In the genomic region with DNA sequence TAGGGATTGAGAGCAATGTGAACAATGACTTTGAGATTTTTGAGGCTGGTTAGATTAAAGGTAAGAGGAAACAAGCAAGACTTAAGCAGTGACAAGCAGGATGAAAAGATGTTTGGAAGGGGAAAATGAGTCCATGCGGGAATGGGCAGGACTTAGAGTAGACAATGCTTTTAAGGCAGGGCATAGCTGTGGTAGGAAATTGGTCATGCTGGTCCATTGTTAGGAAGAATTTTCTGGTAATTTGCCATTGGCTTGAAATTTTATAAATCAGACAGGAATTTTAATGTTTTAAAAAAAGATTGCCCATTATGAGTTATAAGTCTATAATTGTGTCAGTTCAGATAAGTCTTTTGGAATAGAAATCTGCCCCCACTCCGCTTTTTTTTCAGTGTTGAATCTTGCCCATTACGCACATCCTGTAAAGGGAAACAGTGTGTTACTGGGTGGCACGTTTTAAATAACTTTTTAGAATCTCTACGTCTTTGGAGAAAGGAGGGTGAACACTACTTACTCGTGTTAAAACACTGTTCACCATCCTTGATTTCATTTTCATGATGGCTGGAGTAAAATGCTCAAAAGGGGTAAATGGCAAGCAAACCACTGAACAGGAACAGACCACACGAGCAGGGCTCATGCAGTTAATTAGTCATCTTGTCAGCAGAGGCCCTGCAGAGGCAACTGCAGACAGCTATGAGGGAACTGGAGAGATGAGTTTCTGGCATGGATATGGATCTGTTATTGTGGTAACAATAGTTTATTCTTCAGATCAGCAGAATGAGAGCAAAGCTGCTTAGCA, we compare ENCODE assay signal across 8 cellular contexts. TPM values are rescaled to one million over a fixed set of nuclear protein-coding genes. Genes with fewer than 3 reads are reported as not detected.
DNase-seq lines count a peak whose midpoint lies in the region; ATAC-seq and TF ChIP-seq lines count a peak whose summit lies in the region.

No MANE protein-coding gene starts in this region.

- peaks cover 30% of the 10 kb centered on the region for H3K4me1 ChIP-seq in PC-3 (ENCODE audit: insufficient read depth, low read length)

- ATAC-seq in GM18873 (IDR thresholded peaks at IDR 0.05; ENCODE audit: low FRiP score, unreplicated experiment) (peak; percentile 67), HG03045 (IDR thresholded peaks at IDR 0.05; ENCODE audit: unreplicated experiment) (peak; percentile 75), PC-3 (peak; percentile 88), natural killer cell (peak; percentile 73 to 85 (median 83))

- CTCF ChIA-PET in PC-3 (lab: Charles Lee): interaction anchor here (0.5 kb wide), 1 partner anchor 44 kb away, joined by 3 read pairs; no protein-coding TSS in a partner anchor

- BruUV-seq in PC-3 (replicated peaks; lab: Mats Ljungman, UMichigan): no TSS peak

- H3K27ac ChIP-seq in PC-3 (ENCODE audit: low read length) (no peak overlapping the region), epithelial cell of prostate (peak overlapping the region; percentile 77)

- H3K27ac Mint-ChIP-seq in natural killer cell: no peak overlapping the region

- POLR2A ChIA-PET in PC-3 (lab: Charles Lee; ENCODE audit: unreplicated experiment): no interaction called here

- no peak overlapping the region for H3K9ac ChIP-seq in PC-3 (ENCODE audit: low read length)

- DNase-seq in AG08395 (ENCODE audit: low spot score) (peak; percentile 71), PC-3 (peak; percentile 49), epithelial cell of prostate (ENCODE audit: low read depth, low spot score) (peak; percentile 33), natural killer cell (no peak), NCI-H2029 (lab: John Stamatoyannopoulos, UW) (no peak)
- no peak for DNase-seq in activated effector memory CD4-positive, alpha-beta T cell treated with anti-CD3 and anti-CD28 coated beads, Interleukin-2, amount 50 U/mL, for 16 hours

- TF ChIP-seq CTCF in PC-3 (conservative IDR thresholded peaks at IDR 0.05; ENCODE audit: low read depth, low read length) (no peak), natural killer cell (IDR thresholded peaks at IDR 0.05) (no peak)

- H3K9me3 Mint-ChIP-seq in natural killer cell: no peaks in the 10 kb centered on the region

- 0 out of 2 replicates have a peak, but pooled peaks cover 3% of the 10 kb centered on the region for H4K20me1 ChIP-seq in PC-3 (ENCODE audit: low read length)

- no peak overlapping the region for H3K4me3 ChIP-seq in PC-3 (ENCODE audit: low read length)

- no peak overlapping the region for H3K4me3 Mint-ChIP-seq in natural killer cell

- no peaks in the 10 kb centered on the region for H3K27me3 ChIP-seq in PC-3 (ENCODE audit: low read length)

- no peaks in the 10 kb centered on the region for H3K27me3 Mint-ChIP-seq in natural killer cell (ENCODE audit: low read depth in 2 of 2)

- no peak overlapping the region for H3K4me2 ChIP-seq in PC-3 (ENCODE audit: low read length)

- H3K4me1 Mint-ChIP-seq in natural killer cell: no peaks in the 10 kb centered on the region

- intact Hi-C loops in PC-3 (cut with micrococcal nuclease): no loop called here
- intact Hi-C loops in natural killer cell (cut with micrococcal nuclease): no loop called here

- no peaks in the 10 kb centered on the region for H3K9me2 ChIP-seq in PC-3 (replicated peaks; ENCODE audit: low read length)

- H3K79me2 ChIP-seq in PC-3 (ENCODE audit: low read length): no peaks in the 10 kb centered on the region

- no peaks in the 10 kb centered on the region for H3K9me3 ChIP-seq in PC-3 (ENCODE audit: low read length)

- no peak overlapping the region for H2AFZ ChIP-seq in PC-3 (ENCODE audit: low read length)

- no peaks in the 10 kb centered on the region for H3K36me3 Mint-ChIP-seq in natural killer cell

- H3K36me3 ChIP-seq in PC-3 (ENCODE audit: low read depth, low read length): no peaks in the 10 kb centered on the region

- H3F3A ChIP-seq in PC-3 (ENCODE audit: low read length, unreplicated experiment): no peaks in the 10 kb centered on the region

RNA-seq across cellular contexts. Expression of a gene that starts 25.0 kb away (rescaled TPM):
- total RNA-seq in PC-3 (2014; rRNA removed) (8.6 and 8.8 TPM in 2 replicates), natural killer cell (10 to 100 TPM; 11.8 to 14.0 (median 11.9) TPM)

Comparison
In these comparisons a context has a peak if more than half of its experiments do, and no peak if none do; other contexts are left out.
1. DNase-seq: peak in AG08395 (single experiment), PC-3 (single experiment) and epithelial cell of prostate (single experiment); none in natural killer cell (single experiment), activated effector memory CD4-positive, alpha-beta T cell treated with anti-CD3 and anti-CD28 coated beads, Interleukin-2, amount 50 U/mL, for 16 hours (single experiment) and NCI-H2029 (single experiment).
2. Peak in every context shown above with its lines, with median percentiles within 50 percentile points of each other: ATAC-seq.